In genomic region chr13:105638446-105638845, GRCh38 we compare ENCODE assay signal across 29 cellular contexts.
"Had no signal": no experiment of that assay in that cellular context is flagged by ENCODE, and none has a peak within 500 bp of the region (broad histone marks: within the 10 kb centered on the region; RNA-seq: fewer than 3 reads in every experiment).

No MANE protein-coding gene starts in this region.

- H3K4me1 ChIP-seq: esophagus muscularis mucosa, gastrocnemius medialis, lower lobe of right lung, pancreas, psoas muscle, thyroid gland had no signal

- H3K36me3 Mint-ChIP-seq: activated naive CD8-positive, alpha-beta T cell treated with anti-CD3 and anti-CD28 coated beads for 36 hours had no signal

- H3K4me1 Mint-ChIP-seq: activated naive CD8-positive, alpha-beta T cell treated with anti-CD3 and anti-CD28 coated beads for 36 hours; nephron; T-helper 17 cell had no signal

- H3K9me3 Mint-ChIP-seq: activated naive CD8-positive, alpha-beta T cell treated with anti-CD3 and anti-CD28 coated beads for 36 hours; nephron had no signal

- H3K27me3 ChIP-seq: esophagus muscularis mucosa, gastrocnemius medialis, neutrophil, pancreas, thyroid gland had no signal

- H3K27me3 Mint-ChIP-seq: stimulated activated naive CD8-positive, alpha-beta T cell treated with anti-CD3 and anti-CD28 coated beads, Interleukin-15, Interleukin-2, amounts not matched to agents 100 ng/mL and 50 ng/mL, for 24 hours; T-helper 17 cell had no signal

- H3K27ac Mint-ChIP-seq: activated naive CD8-positive, alpha-beta T cell treated with anti-CD3 and anti-CD28 coated beads for 36 hours; nephron; stimulated activated naive CD8-positive, alpha-beta T cell treated with anti-CD3 and anti-CD28 coated beads, Interleukin-15, Interleukin-2, amounts not matched to agents 100 ng/mL and 50 ng/mL, for 24 hours; T-helper 17 cell had no signal

- DNase-seq: activated CD4-positive, alpha-beta T cell treated with anti-CD3 and anti-CD28 coated beads for 4 hours; activated CD4-positive, alpha-beta T cell treated with anti-CD3 and anti-CD28 coated beads, Interleukin-2, amount 50 U/mL, for 48 hours; activated CD4-positive, CD25-positive, alpha-beta regulatory T cell; activated CD8-positive, alpha-beta memory T cell treated with anti-CD3 and anti-CD28 coated beads, Interleukin-2, amount 50 U/mL, for 48 hours; activated naive CD4-positive, alpha-beta T cell treated with Interleukin-2 at 50 U/mL for 16 hours; activated naive CD8-positive, alpha-beta T cell treated with anti-CD3 and anti-CD28 coated beads for 36 hours; activated T-cell treated with anti-CD3 and anti-CD28 coated beads, Interleukin-2, amount 50 U/mL, for 4 hours; amniotic stem cell; dermis blood vessel endothelial cell; effector memory CD4-positive, alpha-beta T cell; gastrocnemius medialis; head of caudate nucleus; islet precursor cell; lower lobe of right lung; midbrain; pancreas; psoas muscle; right cardiac atrium; stimulated activated CD4-positive, alpha-beta T cell treated with anti-CD3 and anti-CD28 coated beads, Interleukin-1b, Interleukin-23, amount 100 ng/mL, for 48 hours; substantia nigra; SW 1271; T-helper 17 cell; thyroid gland had no signal

- H3K36me3 ChIP-seq: esophagus muscularis mucosa, gastrocnemius medialis, lower lobe of right lung, neutrophil, pancreas, thyroid gland had no signal

- H3K4me3 Mint-ChIP-seq: activated naive CD8-positive, alpha-beta T cell treated with anti-CD3 and anti-CD28 coated beads for 36 hours; activated T-cell treated with anti-CD3 and anti-CD28 coated beads, Interleukin-2, amount 50 U/mL, for 4 hours; nephron; stimulated activated naive CD8-positive, alpha-beta T cell treated with anti-CD3 and anti-CD28 coated beads, Interleukin-15, Interleukin-2, amounts not matched to agents 100 ng/mL and 50 ng/mL, for 24 hours; T-helper 17 cell had no signal

- H3K9me3 ChIP-seq: esophagus muscularis mucosa, gastrocnemius medialis, lower lobe of right lung, pancreas, psoas muscle, thyroid gland had no signal

- H3K27ac ChIP-seq: esophagus muscularis mucosa, gastrocnemius medialis, lower lobe of right lung, neutrophil, pancreas, psoas muscle, skin epidermis, thyroid gland had no signal

- ATAC-seq: activated T-cell treated with anti-CD3 and anti-CD28 coated beads, Interleukin-2, amount 50 U/mL, for 4 hours; gastrocnemius medialis; left lobe of liver; lower lobe of right lung; pancreas; psoas muscle; right cardiac atrium; T-helper 17 cell had no signal

- H3K4me3 ChIP-seq: esophagus muscularis mucosa, gastrocnemius medialis, lower lobe of right lung, pancreas, psoas muscle, skin epidermis, thyroid gland had no signal
